19 cellular contexts compared by ENCODE assay signal in the genomic region with DNA sequence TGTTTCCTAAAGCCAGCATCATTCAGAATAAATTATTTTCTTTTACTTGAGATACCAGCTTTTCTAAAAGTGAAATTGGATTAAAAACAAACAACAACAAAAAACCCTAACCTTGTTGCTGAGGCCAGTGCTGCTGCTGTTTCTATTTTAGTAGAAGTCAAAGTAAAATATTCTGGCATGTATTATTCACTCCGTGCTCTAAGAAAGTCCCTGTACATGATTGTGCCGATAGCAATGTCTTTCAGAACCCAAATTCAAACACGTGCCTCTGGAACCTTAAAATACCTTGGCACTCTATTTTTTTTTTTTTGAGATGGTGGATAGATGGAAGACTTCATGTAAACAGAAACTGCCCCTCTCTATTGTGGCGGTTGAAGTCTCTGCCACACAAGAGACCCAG.
"Had no signal": no experiment of that assay in that cellular context is flagged by ENCODE, and none has a peak within 500 bp of the region (broad histone marks: within the 10 kb centered on the region; RNA-seq: fewer than 3 reads in every experiment).

No MANE protein-coding gene starts in this region.

- H3K27me3 Mint-ChIP-seq: type B pancreatic cell had no signal

- H3K4me1 ChIP-seq: colonic mucosa had no signal

- H3K4me3 ChIP-seq: colonic mucosa, hepatocyte, left lung, ovary, suprapubic skin had no signal

- H3K36me3 ChIP-seq: colonic mucosa, ovary had no signal

- H3K4me2 ChIP-seq: hepatocyte had no signal

- H3K9me3 ChIP-seq: colonic mucosa, ovary had no signal

- H3K27me3 ChIP-seq: colonic mucosa, hepatocyte, left lung, ovary, suprapubic skin had no signal

- H3K36me3 Mint-ChIP-seq: activated naive CD4-positive, alpha-beta T cell treated with anti-CD3 and anti-CD28 coated beads, Interleukin-2, amount 50 U/mL, for 24 hours had no signal

- H3K4me3 Mint-ChIP-seq: activated naive CD4-positive, alpha-beta T cell treated with anti-CD3 and anti-CD28 coated beads, Interleukin-2, amount 50 U/mL, for 24 hours; activated T-cell treated with anti-CD3 and anti-CD28 coated beads, Interleukin-2, amount 50 U/mL, for 72 hours; memory B cell; naive thymus-derived CD8-positive, alpha-beta T cell; stimulated activated naive CD8-positive, alpha-beta T cell treated with anti-CD3 and anti-CD28 coated beads, Interleukin-15, Interleukin-2, amounts not matched to agents 100 ng/mL and 50 ng/mL, for 24 hours; type B pancreatic cell had no signal

- H3K27ac Mint-ChIP-seq: activated naive CD4-positive, alpha-beta T cell treated with anti-CD3 and anti-CD28 coated beads, Interleukin-2, amount 50 U/mL, for 24 hours; activated T-cell treated with anti-CD3 and anti-CD28 coated beads, Interleukin-2, amount 50 U/mL, for 72 hours; memory B cell; stimulated activated naive CD8-positive, alpha-beta T cell treated with anti-CD3 and anti-CD28 coated beads, Interleukin-15, Interleukin-2, amounts not matched to agents 100 ng/mL and 50 ng/mL, for 24 hours; type B pancreatic cell had no signal

- H3K27ac ChIP-seq: colonic mucosa, hepatocyte, ovary, suprapubic skin, VCaP had no signal

- ATAC-seq: activated T-cell treated with anti-CD3 and anti-CD28 coated beads, Interleukin-2, amount 50 U/mL, for 72 hours; esophagus mucosa; left lung; naive thymus-derived CD8-positive, alpha-beta T cell had no signal

- DNase-seq: activated CD4-positive, alpha-beta T cell treated with anti-CD3 and anti-CD28 coated beads, Interleukin-2, amount 50 U/mL, for 4 hours; activated gamma-delta T cell; activated T-cell treated with anti-CD3 and anti-CD28 coated beads, Interleukin-2, amount 50 U/mL, for 72 hours; central memory CD4-positive, alpha-beta T cell; colonic mucosa; islet precursor cell; left lung; naive thymus-derived CD8-positive, alpha-beta T cell; ovary; stimulated activated CD4-positive, alpha-beta T cell treated with anti-CD3 and anti-CD28 coated beads, Interleukin-12 subunit alpha, Interleukin-12 subunit beta, amount 100 ng/mL, for 4 hours; T-helper 2 cell had no signal

- H2AFZ ChIP-seq: hepatocyte had no signal

- H3K4me1 Mint-ChIP-seq: activated naive CD4-positive, alpha-beta T cell treated with anti-CD3 and anti-CD28 coated beads, Interleukin-2, amount 50 U/mL, for 24 hours; memory B cell; naive thymus-derived CD8-positive, alpha-beta T cell had no signal
